Comparison of ENCODE assay signal across 23 cellular contexts in the genomic region with DNA sequence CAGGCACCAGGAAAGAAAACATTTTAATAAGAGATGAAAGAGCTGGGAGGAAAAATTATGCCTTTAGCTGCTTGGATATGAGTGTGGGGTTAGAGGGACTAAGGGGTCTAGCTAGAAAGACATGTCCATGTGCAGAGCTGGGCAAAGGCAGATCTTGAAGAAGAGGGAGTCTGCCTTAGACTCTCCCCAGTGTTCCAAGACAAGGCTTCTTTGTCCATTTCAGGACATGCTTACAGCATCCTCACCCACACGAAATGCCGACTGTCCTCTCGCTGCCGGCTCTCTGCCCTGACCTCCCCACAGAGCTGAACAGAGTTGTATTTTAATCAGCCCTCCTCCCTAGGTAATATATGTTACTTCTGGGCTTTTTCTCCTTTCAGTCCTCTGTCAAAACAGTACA.
"Had no signal": no experiment of that assay in that cellular context is flagged by ENCODE, and none has a peak within 500 bp of the region (broad histone marks: within the 10 kb centered on the region; RNA-seq: fewer than 3 reads in every experiment).

No MANE protein-coding gene starts in this region.

- DNase-seq: colonic mucosa; dermis blood vessel endothelial cell; effector CD4-positive, alpha-beta T cell; endodermal cell; erythroblast; foreskin keratinocyte; heart right ventricle; immature natural killer cell; left colon; left ventricle myocardium superior; mesendoderm; naive B cell; psoas muscle; sigmoid colon; stimulated activated CD4-positive, alpha-beta T cell treated with anti-CD3 and anti-CD28 coated beads, Interleukin-12 subunit alpha, Interleukin-12 subunit beta, amount 100 ng/mL, for 4 hours; stimulated activated naive CD4-positive, alpha-beta T cell; stomach; thyroid gland had no signal

- H3K36me3 Mint-ChIP-seq: naive B cell, type B pancreatic cell had no signal

- H3K27ac ChIP-seq: colonic mucosa, foreskin keratinocyte, heart right ventricle, parathyroid adenoma, psoas muscle, sigmoid colon, skin epidermis, stomach, suprapubic skin, thyroid gland had no signal

- H3K4me3 Mint-ChIP-seq: endodermal cell, immature natural killer cell, naive B cell, nephron, type B pancreatic cell had no signal

- H3K27me3 Mint-ChIP-seq: type B pancreatic cell had no signal

- ATAC-seq: foreskin keratinocyte, left colon, left ventricle myocardium superior, psoas muscle had no signal

- H3K27ac Mint-ChIP-seq: endodermal cell, immature natural killer cell, naive B cell, nephron, type B pancreatic cell had no signal

- H3K4me1 Mint-ChIP-seq: endodermal cell, immature natural killer cell, naive B cell, nephron had no signal

- H3K9me3 Mint-ChIP-seq: endodermal cell, immature natural killer cell, nephron, type B pancreatic cell had no signal
